Comparison of ENCODE assay signal across 1 cellular context in genomic region chr9:91359083-91359482, GRCh38.
TF ChIP-seq lines count a peak whose summit lies in the region.

No MANE protein-coding gene starts in this region.

TF ChIP-seq in K562, 482 proteins besides CTCF, POLR2A, EP300 and RAD21 (continued from another document):
- TF ChIP-seq ZNF407 (IDR thresholded peaks at IDR 0.05; ENCODE audit: low read depth): no peak
- no peak for TF ChIP-seq CSDE1 (IDR thresholded peaks at IDR 0.05)
- no peak for TF ChIP-seq NFIX (CRISPR knock-in tag; IDR thresholded peaks at IDR 0.05; ENCODE audit: low read depth)
- TF ChIP-seq ZNF134 (CRISPR knock-in tag; conservative IDR thresholded peaks at IDR 0.05): no peak
- no peak for TF ChIP-seq BRF2 (IDR thresholded peaks at IDR 0.05; ENCODE audit: borderline replicate concordance, insufficient read depth, insufficient read length)
- no peak for TF ChIP-seq NR0B1 (IDR thresholded peaks at IDR 0.05; ENCODE audit: partially characterized antibody)
- no peak for TF ChIP-seq SMARCA5 (IDR thresholded peaks at IDR 0.05)
- TF ChIP-seq ID3 (CRISPR knock-in tag; IDR thresholded peaks at IDR 0.05): no peak
- no peak for TF ChIP-seq ID3 (tag; IDR thresholded peaks at IDR 0.05)
- no peak for TF ChIP-seq KAT7 (CRISPR knock-in tag; IDR thresholded peaks at IDR 0.05; ENCODE audit: borderline replicate concordance)
- no peak for TF ChIP-seq HMG20B (CRISPR knock-in tag; IDR thresholded peaks at IDR 0.05)
- TF ChIP-seq TCF3 (CRISPR knock-in tag; IDR thresholded peaks at IDR 0.05): no peak
